8 cellular contexts compared by ENCODE assay signal in the genomic region with DNA sequence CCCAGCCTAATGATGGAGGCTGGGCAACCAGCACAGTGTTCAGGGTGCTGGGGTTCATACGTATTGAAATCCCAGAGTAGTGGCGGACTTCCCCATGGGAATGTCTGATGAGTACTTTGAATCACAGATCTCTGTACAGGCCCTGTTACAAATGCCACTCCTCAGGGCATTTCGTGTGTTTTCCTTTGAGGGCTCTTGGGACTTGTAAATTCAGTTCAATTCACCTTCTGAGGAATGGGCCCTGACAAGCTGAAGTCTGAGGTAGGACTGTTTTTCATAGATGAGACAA. TPM values are rescaled to one million over a fixed set of nuclear protein-coding genes. Genes with fewer than 3 reads are reported as not detected.
DNase-seq lines count a peak whose midpoint lies in the region; ATAC-seq and TF ChIP-seq lines count a peak whose summit lies in the region.

No MANE protein-coding gene starts in this region.

- no peak for DNase-seq in CD4-positive, CD25-positive, alpha-beta regulatory T cell
- DNase-seq in H7 (no peak), adrenal gland (no peak), memory B cell (ENCODE audit: low spot score in 2 of 2) (no peak), left colon (no peak), amniotic stem cell (lab: John Stamatoyannopoulos, UW) (no peak), posterior vena cava (ENCODE audit: low spot score) (no peak)

- no peak for ATAC-seq in CD4-positive, CD25-positive, alpha-beta regulatory T cell (ENCODE audit: low read depth in 2 of 2)
- ATAC-seq in memory B cell (ENCODE audit: low read depth) (no peak), left colon (no peak), HG02981 (IDR thresholded peaks at IDR 0.05; ENCODE audit: unreplicated experiment) (no peak)

- peak overlapping the region; percentile 91 to 96 (median 93) for H3K27ac Mint-ChIP-seq in CD4-positive, CD25-positive, alpha-beta regulatory T cell
- H3K27ac Mint-ChIP-seq in memory B cell: peak overlapping the region; percentile 87

- peaks cover 8% of the 10 kb centered on the region for H3K36me3 ChIP-seq in CD4-positive, CD25-positive, alpha-beta regulatory T cell (ENCODE audit: control insufficient read depth, insufficient read depth, low read length)
- no peaks in the 10 kb centered on the region for H3K36me3 ChIP-seq in H7 (replicated peaks; ENCODE audit: control insufficient read depth, insufficient read depth, low read length)
- H3K36me3 ChIP-seq in adrenal gland (replicated peaks in 1 of 2): no peaks in the 10 kb centered on the region

- 0 to 2% (median 0%) methylated on average over 1 to 3 of the region's 3 CpGs for WGBS in adrenal gland, 4 donors

- peaks cover 4 to 5% of the 10 kb centered on the region in 2 experiments for H3K9me3 ChIP-seq in CD4-positive, CD25-positive, alpha-beta regulatory T cell (ENCODE audit: control insufficient read depth in 2 of 2, low read length in 2 of 2)
- H3K9me3 ChIP-seq in adrenal gland (replicated peaks in 1 of 3): no peaks in the 10 kb centered on the region

- peak overlapping the region; percentile 89 for H3K4me3 ChIP-seq in CD4-positive, CD25-positive, alpha-beta regulatory T cell (ENCODE audit: low read depth, low read length)
- H3K4me3 ChIP-seq in H7 (ENCODE audit: insufficient read depth, low read depth, low read length) (peak overlapping the region; percentile 72), adrenal gland (peak overlapping the region in 3 of 4 donors; percentile 78 to 98 (median 97))

- no peak for TF ChIP-seq POLR2A in adrenal gland (IDR thresholded peaks at IDR 0.05)

- intact Hi-C loops in adrenal gland (cut with DNase I): no loop called here
- intact Hi-C loops in left colon (cut with DNase I, micrococcal nuclease): no loop called here
- intact Hi-C loops in posterior vena cava (cut with DNase I): no loop called here

- peaks cover 10% of the 10 kb centered on the region for H3K4me1 ChIP-seq in CD4-positive, CD25-positive, alpha-beta regulatory T cell (ENCODE audit: control insufficient read depth, insufficient read depth, low read length, poor library complexity, severe bottlenecking)
- H3K4me1 ChIP-seq in adrenal gland (replicated peaks in 1 of 2): peaks cover 6 to 21% of the 10 kb centered on the region in 2 donors

- H3K27ac ChIP-seq in CD4-positive, CD25-positive, alpha-beta regulatory T cell (ENCODE audit: insufficient read depth, low read length, poor library complexity, severe bottlenecking): peak overlapping the region; percentile 94
- peak overlapping the region; percentile 91 to 100 (median 98) for H3K27ac ChIP-seq in adrenal gland

- peaks cover 16% of the 10 kb centered on the region for H3K36me3 Mint-ChIP-seq in CD4-positive, CD25-positive, alpha-beta regulatory T cell
- peaks cover 23% of the 10 kb centered on the region for H3K36me3 Mint-ChIP-seq in memory B cell

- no peaks in the 10 kb centered on the region for H3K27me3 Mint-ChIP-seq in CD4-positive, CD25-positive, alpha-beta regulatory T cell
- H3K27me3 Mint-ChIP-seq in memory B cell: no peaks in the 10 kb centered on the region

- no peak for TF ChIP-seq CTCF in adrenal gland (IDR thresholded peaks at IDR 0.05)

- peaks cover 0 to 4% (median 0%) of the 10 kb centered on the region in 7 donors for H3K9me3 Mint-ChIP-seq in CD4-positive, CD25-positive, alpha-beta regulatory T cell
- H3K9me3 Mint-ChIP-seq in memory B cell: peaks cover 4% of the 10 kb centered on the region

- H3K4me1 Mint-ChIP-seq in CD4-positive, CD25-positive, alpha-beta regulatory T cell: peaks cover 28 to 46% (median 38%) of the 10 kb centered on the region in 4 donors
- H3K4me1 Mint-ChIP-seq in memory B cell: peaks cover 20% of the 10 kb centered on the region

- no peaks in the 10 kb centered on the region for H3K27me3 ChIP-seq in CD4-positive, CD25-positive, alpha-beta regulatory T cell (ENCODE audit: control insufficient read depth, insufficient read depth, low read length)
- no peaks in the 10 kb centered on the region for H3K27me3 ChIP-seq in H7 (ENCODE audit: control insufficient read depth, insufficient read depth, low read length)
- no peaks in the 10 kb centered on the region for H3K27me3 ChIP-seq in adrenal gland

- peak overlapping the region; percentile 81 to 94 (median 92) for H3K4me3 Mint-ChIP-seq in CD4-positive, CD25-positive, alpha-beta regulatory T cell
- peak overlapping the region; percentile 93 for H3K4me3 Mint-ChIP-seq in memory B cell

RNA-seq across cellular contexts. Expression of a gene that starts 0.3 kb away (rescaled TPM):
- total RNA-seq in CD4-positive, CD25-positive, alpha-beta regulatory T cell: 11.7 TPM
- polyA plus RNA-seq in CD4-positive, CD25-positive, alpha-beta regulatory T cell: 10 to 100 TPM; 35.4 to 45.4 (median 44.3) TPM
- 29.7 and 31.7 TPM in 2 replicates for total RNA-seq in H7 (2014; rRNA removed; shearing (Covaris generic))
- 10 to 100 TPM; 25.2 to 48.6 (median 32.3) TPM for total RNA-seq in adrenal gland
- 10 to 100 TPM in 2 of 3 donors, 1 to 10 TPM in 1; 9.7 to 44.8 (median 20.0) TPM for polyA plus RNA-seq in adrenal gland
- 10 to 100 TPM; 21.9 to 22.7 TPM for total RNA-seq in left colon
- 10 to 100 TPM; 25.1 to 29.4 TPM for total RNA-seq in posterior vena cava

RNA-seq across cellular contexts. Expression of a gene that starts 28.6 kb away (rescaled TPM):
- total RNA-seq in CD4-positive, CD25-positive, alpha-beta regulatory T cell: not detected
- polyA plus RNA-seq in CD4-positive, CD25-positive, alpha-beta regulatory T cell: under 1 TPM in 3 of 4 donors, not detected in 1; 0.46 to 0.78 (median 0.56) TPM
- total RNA-seq in H7 (2014; rRNA removed; shearing (Covaris generic)): not detected in 2 replicates
- total RNA-seq in adrenal gland: not detected
- not detected for polyA plus RNA-seq in adrenal gland
- total RNA-seq in left colon: not detected
- not detected for total RNA-seq in posterior vena cava
